8 cellular contexts compared by ENCODE assay signal in genomic region chr4:105472871-105473339, GRCh38. TPM values are rescaled to one million over a fixed set of nuclear protein-coding genes. Genes with fewer than 3 reads are reported as not detected.
DNase-seq lines count a peak whose midpoint lies in the region; ATAC-seq and TF ChIP-seq lines count a peak whose summit lies in the region.

No MANE protein-coding gene starts in this region.

- BruUV-seq in PC-3 (replicated peaks; lab: Mats Ljungman, UMichigan), result TSS peak; percentile 41

- H3K4me1 ChIP-seq in PC-3 (ENCODE audit: insufficient read depth, low read length), result peaks cover 20% of the 10 kb centered on the region
- no peaks in the 10 kb centered on the region for H3K4me1 ChIP-seq in endodermal cell (ENCODE audit: control insufficient read depth, insufficient read depth, low read length)

- peak overlapping the region; percentile 98 for H3K4me3 Mint-ChIP-seq in endodermal cell

- peaks cover 28% of the 10 kb centered on the region for H3K27me3 Mint-ChIP-seq in endodermal cell (ENCODE audit: insufficient read depth)

- H3K79me2 ChIP-seq in PC-3 (ENCODE audit: low read length) (peaks cover 53% of the 10 kb centered on the region), neural cell (replicated peaks; ENCODE audit: insufficient read depth, low read length) (peaks cover 48% of the 10 kb centered on the region)

- POLR2A ChIA-PET in PC-3 (lab: Charles Lee; ENCODE audit: unreplicated experiment), result interaction anchor here (0.6 kb wide), 1 partner anchor 192 kb away, joined by 3 read pairs; no protein-coding TSS in a partner anchor

- H3K4me3 ChIP-seq in PC-3 (ENCODE audit: low read length) (peak overlapping the region; percentile 94), endodermal cell (ENCODE audit: low read length) (peak overlapping the region; percentile 95), neural cell (ENCODE audit: low read length) (peak overlapping the region; percentile 83)

- intact Hi-C loops in PC-3 (cut with micrococcal nuclease), result loop anchor here (1.0 to 5.0 kb wide), 3 partner anchors 159 to 332 kb away; no protein-coding TSS in a partner anchor

- H3K36me3 ChIP-seq in PC-3 (ENCODE audit: low read depth, low read length), result no peaks in the 10 kb centered on the region
- peaks cover 11% of the 10 kb centered on the region for H3K36me3 ChIP-seq in endodermal cell (ENCODE audit: control insufficient read depth, insufficient read depth, low read length)
- no peaks in the 10 kb centered on the region for H3K36me3 ChIP-seq in neural cell (ENCODE audit: insufficient read depth, low read length)

- no peaks in the 10 kb centered on the region for H3K27me3 ChIP-seq in PC-3 (ENCODE audit: low read length)
- H3K27me3 ChIP-seq in endodermal cell (ENCODE audit: control insufficient read depth, insufficient read depth, low read length, poor library complexity, severe bottlenecking), result peaks cover 25% of the 10 kb centered on the region
- no peaks in the 10 kb centered on the region for H3K27me3 ChIP-seq in neural cell (ENCODE audit: insufficient read depth, low read depth, low read length)

- TF ChIP-seq EP300 in neural cell (conservative IDR thresholded peaks at IDR 0.05; ENCODE audit: poor library complexity, severe bottlenecking), result no peak

- ATAC-seq in GM21737 (IDR thresholded peaks at IDR 0.05; ENCODE audit: unreplicated experiment) (peak; percentile 0), PC-3 (no peak; the same call in 1 of the 2 replicates)

- peak; percentile 3 for DNase-seq in PC-3
- no peak for DNase-seq in endodermal cell
- no peak for DNase-seq in 8988T
- DNase-seq in NCI-H1930 (lab: John Stamatoyannopoulos, UW), result no peak
- no peak for DNase-seq in activated effector memory CD4-positive, alpha-beta T cell treated with anti-CD3 and anti-CD28 coated beads, Interleukin-2, amount 50 U/mL, for 16 hours

- H3K27ac ChIP-seq in C4-2B (peak overlapping the region; percentile 98), PC-3 (ENCODE audit: low read length) (peak overlapping the region; percentile 89), endodermal cell (ENCODE audit: low read depth, low read length) (peak overlapping the region; percentile 78), neural cell (ENCODE audit: low read length) (peak overlapping the region; percentile 91)

- no peak for TF ChIP-seq RAD21 in neural cell (conservative IDR thresholded peaks at IDR 0.05)

- 13 to 20% methylated on average over 10 to 20 of the region's 20 CpGs for WGBS in endodermal cell (ENCODE audit: insufficient coverage in 1 of 2, insufficient read length in 1 of 2), 2 experiments

- H3K4me2 ChIP-seq in PC-3 (ENCODE audit: low read length), result peak overlapping the region; percentile 92
- peak overlapping the region; percentile 87 for H3K4me2 ChIP-seq in neural cell (ENCODE audit: low read length)

- H3K27ac Mint-ChIP-seq in endodermal cell, result peak overlapping the region; percentile 99

- H3K9me2 ChIP-seq in PC-3 (replicated peaks; ENCODE audit: low read length) (no peaks in the 10 kb centered on the region), neural cell (ENCODE audit: insufficient read depth, low read length) (no peaks in the 10 kb centered on the region)

- peaks cover 14% of the 10 kb centered on the region for H3K4me1 Mint-ChIP-seq in endodermal cell

- H4K20me1 ChIP-seq in PC-3 (ENCODE audit: low read length), result peaks cover 26% of the 10 kb centered on the region
- no peaks in the 10 kb centered on the region for H4K20me1 ChIP-seq in neural cell (ENCODE audit: insufficient read depth)

- TF ChIP-seq CTCF in C4-2B (conservative IDR thresholded peaks at IDR 0.05), result no peak
- TF ChIP-seq CTCF in PC-3 (conservative IDR thresholded peaks at IDR 0.05; ENCODE audit: low read depth, low read length), result no peak
- no peak for TF ChIP-seq CTCF in endodermal cell (conservative IDR thresholded peaks at IDR 0.05)
- no peak for TF ChIP-seq CTCF in neural cell (IDR thresholded peaks at IDR 0.05; ENCODE audit: poor library complexity, severe bottlenecking)

- H3K9ac ChIP-seq in PC-3 (ENCODE audit: low read length) (peak overlapping the region; percentile 98), endodermal cell (ENCODE audit: extremely low read depth, low read length, poor library complexity, severe bottlenecking) (peak overlapping the region; percentile 96), neural cell (ENCODE audit: low read length) (peak overlapping the region; percentile 93)

- H3F3A ChIP-seq in PC-3 (ENCODE audit: low read length, unreplicated experiment) (no peaks in the 10 kb centered on the region), neural cell (ENCODE audit: insufficient read depth, low read length, poor library complexity, severe bottlenecking) (no peaks in the 10 kb centered on the region)

- peak overlapping the region; percentile 95 for H2AFZ ChIP-seq in PC-3 (ENCODE audit: low read length)
- H2AFZ ChIP-seq in neural cell (ENCODE audit: low read depth, low read length), result peak overlapping the region; percentile 81

- CTCF ChIA-PET in PC-3 (lab: Charles Lee), result interaction anchor here (0.6 to 1.2 kb wide), 2 partner anchors 281 to 1103 kb away, joined by 3 read pairs; no protein-coding TSS in a partner anchor

- H3K9me3 Mint-ChIP-seq in endodermal cell, result peaks cover 2% of the 10 kb centered on the region

- no peaks in the 10 kb centered on the region for H3K9me3 ChIP-seq in PC-3 (ENCODE audit: low read length)
- H3K9me3 ChIP-seq in endodermal cell (ENCODE audit: control insufficient read depth, low read length), result no peaks in the 10 kb centered on the region
- no peaks in the 10 kb centered on the region for H3K9me3 ChIP-seq in neural cell (ENCODE audit: low read length)

- H3K36me3 Mint-ChIP-seq in endodermal cell (ENCODE audit: low read depth), result peaks cover 5% of the 10 kb centered on the region

TF ChIP-seq in neural cell, 6 proteins besides CTCF, POLR2A, EP300 and RAD21:
- TF ChIP-seq TAF1 (IDR thresholded peaks at IDR 0.05; ENCODE audit: low read depth), result no peak
- TF ChIP-seq EZH2 (IDR thresholded peaks at IDR 0.05; ENCODE audit: borderline replicate concordance, insufficient read depth, low read length, poor library complexity, severe bottlenecking), result no peak
- TF ChIP-seq SMC3 (conservative IDR thresholded peaks at IDR 0.05; ENCODE audit: poor library complexity), result no peak
- no peak for TF ChIP-seq REST (IDR thresholded peaks at IDR 0.05; ENCODE audit: borderline replicate concordance)
- TF ChIP-seq MXI1 (conservative IDR thresholded peaks at IDR 0.05; ENCODE audit: poor library complexity, severe bottlenecking), result no peak

RNA-seq across cellular contexts. Expression of gene PPA2, which starts 1.0 kb away (rescaled TPM):
- total RNA-seq in PC-3 (2014; rRNA removed) (108 and 125 TPM in 2 replicates), endodermal cell (100 to 1,000 TPM in 1 of 2 donors, 10 to 100 TPM in 1; 90.7 to 133 TPM)
- polyA plus RNA-seq in endodermal cell (2013, experiment 1 of 2), result 103 TPM
- polyA plus RNA-seq in endodermal cell (2013, experiment 2 of 2), result 106 TPM
- 151 and 180 TPM in 2 replicates for polyA plus RNA-seq in neural cell
- polyA minus RNA-seq in neural cell, result 128 TPM in 2 replicates
